ENCODE assay signal across 17 cellular contexts in the genomic region with DNA sequence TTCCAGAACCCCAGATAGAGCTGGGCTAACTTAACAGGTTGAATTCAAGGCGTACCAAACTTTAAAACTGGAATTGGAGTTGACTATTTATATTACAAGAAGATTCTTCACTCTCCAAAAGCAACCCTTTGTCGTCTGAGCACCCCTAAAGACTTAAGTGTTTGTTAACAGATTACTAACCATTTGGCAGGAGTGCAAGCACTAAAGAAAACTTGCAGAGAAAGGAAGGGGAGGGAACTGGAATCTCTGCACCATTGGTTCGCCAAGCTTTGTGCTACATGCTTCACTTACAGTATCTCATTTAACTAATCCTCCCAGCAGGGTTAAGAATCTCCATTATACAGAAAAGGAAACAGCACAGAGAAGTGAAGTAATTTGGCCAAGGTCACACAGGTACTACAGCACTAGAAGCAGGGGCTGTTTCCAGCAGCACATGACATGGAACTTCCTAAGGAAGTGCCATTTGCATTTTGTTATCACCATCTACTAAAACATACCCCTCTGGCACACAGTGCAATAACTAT.
"Had no signal": no experiment of that assay in that cellular context is flagged by ENCODE, and none has a peak within 500 bp of the region (broad histone marks: within the 10 kb centered on the region; RNA-seq: fewer than 3 reads in every experiment).

No MANE protein-coding gene starts in this region.

- DNase-seq: activated CD4-positive, alpha-beta T cell treated with anti-CD3 and anti-CD28 coated beads for 36 hours; activated CD4-positive, alpha-beta T cell treated with anti-CD3 and anti-CD28 coated beads, Interleukin-2, amount 50 U/mL, for 48 hours; activated gamma-delta T cell; adrenal gland; effector memory CD4-positive, alpha-beta T cell; midbrain; nephron progenitor cell; retina; stimulated activated naive CD4-positive, alpha-beta T cell; thyroid gland had no signal

- H3K4me2 ChIP-seq: hepatocyte had no signal

- H3K4me3 ChIP-seq: adrenal gland, hepatocyte, thyroid gland, vagina had no signal

- ATAC-seq: activated CD4-positive, alpha-beta T cell treated with anti-CD3 and anti-CD28 coated beads for 36 hours; activated naive CD4-positive, alpha-beta T cell treated with anti-CD3 and anti-CD28 coated beads, Interleukin-2, amount 50 U/mL, for 72 hours; left lobe of liver had no signal

- FAIRE-seq: astrocyte, endothelial cell of umbilical vein, keratinocyte had no signal

- H3K27ac ChIP-seq: adrenal gland, hepatocyte, thyroid gland, vagina had no signal

- H3K4me1 ChIP-seq: adrenal gland had no signal

- H3K27me3 ChIP-seq: adrenal gland, hepatocyte, thyroid gland, vagina had no signal

- H3K36me3 ChIP-seq: adrenal gland, thyroid gland, vagina had no signal

- H2AFZ ChIP-seq: hepatocyte had no signal

- H3K9me3 ChIP-seq: adrenal gland, thyroid gland, vagina had no signal
